ENCODE assay signal across 1 cellular context in genomic region chr11:1882265-1883238, GRCh38.
A peak's percentile ranks its signal among the peaks of the same experiment; 100 is the strongest.
TF ChIP-seq lines count a peak whose summit lies in the region.

No MANE protein-coding gene starts in this region.

TF ChIP-seq in K562, 482 proteins besides CTCF, POLR2A, EP300 and RAD21 (continued from another document and continues in another):
- TF ChIP-seq, protein P1, sequence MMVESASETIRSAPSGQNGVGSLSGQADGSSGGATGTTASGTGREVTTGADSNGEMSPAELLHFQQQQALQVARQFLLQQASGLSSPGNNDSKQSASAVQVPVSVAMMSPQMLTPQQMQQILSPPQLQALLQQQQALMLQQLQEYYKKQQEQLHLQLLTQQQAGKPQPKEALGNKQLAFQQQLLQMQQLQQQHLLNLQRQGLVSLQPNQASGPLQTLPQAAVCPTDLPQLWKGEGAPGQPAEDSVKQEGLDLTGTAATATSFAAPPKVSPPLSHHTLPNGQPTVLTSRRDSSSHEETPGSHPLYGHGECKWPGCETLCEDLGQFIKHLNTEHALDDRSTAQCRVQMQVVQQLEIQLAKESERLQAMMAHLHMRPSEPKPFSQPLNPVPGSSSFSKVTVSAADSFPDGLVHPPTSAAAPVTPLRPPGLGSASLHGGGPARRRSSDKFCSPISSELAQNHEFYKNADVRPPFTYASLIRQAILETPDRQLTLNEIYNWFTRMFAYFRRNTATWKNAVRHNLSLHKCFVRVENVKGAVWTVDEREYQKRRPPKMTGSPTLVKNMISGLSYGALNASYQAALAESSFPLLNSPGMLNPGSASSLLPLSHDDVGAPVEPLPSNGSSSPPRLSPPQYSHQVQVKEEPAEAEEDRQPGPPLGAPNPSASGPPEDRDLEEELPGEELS (CRISPR knock-in tag; IDR thresholded peaks at IDR 0.05; ENCODE audit: borderline replicate concordance) = no peak
- TF ChIP-seq, protein P2, sequence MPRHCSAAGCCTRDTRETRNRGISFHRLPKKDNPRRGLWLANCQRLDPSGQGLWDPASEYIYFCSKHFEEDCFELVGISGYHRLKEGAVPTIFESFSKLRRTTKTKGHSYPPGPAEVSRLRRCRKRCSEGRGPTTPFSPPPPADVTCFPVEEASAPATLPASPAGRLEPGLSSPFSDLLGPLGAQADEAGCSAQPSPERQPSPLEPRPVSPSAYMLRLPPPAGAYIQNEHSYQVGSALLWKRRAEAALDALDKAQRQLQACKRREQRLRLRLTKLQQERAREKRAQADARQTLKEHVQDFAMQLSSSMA (CRISPR knock-in tag; IDR thresholded peaks at IDR 0.05) = no peak
- no peak for TF ChIP-seq NEUROD1 (IDR thresholded peaks at IDR 0.05; ENCODE audit: borderline replicate concordance, low read depth, low read length, partially characterized antibody)
- TF ChIP-seq ZNF518B (CRISPR knock-in tag; IDR thresholded peaks at IDR 0.05) = no peak
- TF ChIP-seq ZNF766 (CRISPR knock-in tag; conservative IDR thresholded peaks at IDR 0.05) = no peak
- no peak for TF ChIP-seq ZNF217 (CRISPR knock-in tag; IDR thresholded peaks at IDR 0.05)
- no peak for TF ChIP-seq SIN3A (IDR thresholded peaks at IDR 0.05; ENCODE audit: borderline replicate concordance in 2 of 2, control insufficient read depth in 1 of 2, low read depth in 2 of 2, low read length in 2 of 2)
- TF ChIP-seq CLOCK (CRISPR knock-in tag; IDR thresholded peaks at IDR 0.05; ENCODE audit: borderline replicate concordance) = no peak
- TF ChIP-seq, protein P3, sequence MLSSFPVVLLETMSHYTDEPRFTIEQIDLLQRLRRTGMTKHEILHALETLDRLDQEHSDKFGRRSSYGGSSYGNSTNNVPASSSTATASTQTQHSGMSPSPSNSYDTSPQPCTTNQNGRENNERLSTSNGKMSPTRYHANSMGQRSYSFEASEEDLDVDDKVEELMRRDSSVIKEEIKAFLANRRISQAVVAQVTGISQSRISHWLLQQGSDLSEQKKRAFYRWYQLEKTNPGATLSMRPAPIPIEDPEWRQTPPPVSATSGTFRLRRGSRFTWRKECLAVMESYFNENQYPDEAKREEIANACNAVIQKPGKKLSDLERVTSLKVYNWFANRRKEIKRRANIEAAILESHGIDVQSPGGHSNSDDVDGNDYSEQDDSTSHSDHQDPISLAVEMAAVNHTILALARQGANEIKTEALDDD (IDR thresholded peaks at IDR 0.05) = no peak
- TF ChIP-seq PCBP1 (IDR thresholded peaks at IDR 0.05; ENCODE audit: low read depth, low read length, poor library complexity, severe bottlenecking) = no peak
- TF ChIP-seq SAFB (IDR thresholded peaks at IDR 0.05; ENCODE audit: borderline replicate concordance, low read depth, low read length) = no peak
- no peak for TF ChIP-seq CHD2 (IDR thresholded peaks at IDR 0.05; ENCODE audit: low read depth, low read length)
- TF ChIP-seq, protein P4, sequence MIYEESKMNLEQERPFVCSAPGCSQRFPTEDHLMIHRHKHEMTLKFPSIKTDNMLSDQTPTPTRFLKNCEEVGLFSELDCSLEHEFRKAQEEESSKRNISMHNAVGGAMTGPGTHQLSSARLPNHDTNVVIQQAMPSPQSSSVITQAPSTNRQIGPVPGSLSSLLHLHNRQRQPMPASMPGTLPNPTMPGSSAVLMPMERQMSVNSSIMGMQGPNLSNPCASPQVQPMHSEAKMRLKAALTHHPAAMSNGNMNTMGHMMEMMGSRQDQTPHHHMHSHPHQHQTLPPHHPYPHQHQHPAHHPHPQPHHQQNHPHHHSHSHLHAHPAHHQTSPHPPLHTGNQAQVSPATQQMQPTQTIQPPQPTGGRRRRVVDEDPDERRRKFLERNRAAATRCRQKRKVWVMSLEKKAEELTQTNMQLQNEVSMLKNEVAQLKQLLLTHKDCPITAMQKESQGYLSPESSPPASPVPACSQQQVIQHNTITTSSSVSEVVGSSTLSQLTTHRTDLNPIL (CRISPR knock-in tag; IDR thresholded peaks at IDR 0.05) = no peak
- no peak for TF ChIP-seq ZNF175 (CRISPR knock-in tag; IDR thresholded peaks at IDR 0.05; ENCODE audit: low read depth)
- TF ChIP-seq, protein P5, sequence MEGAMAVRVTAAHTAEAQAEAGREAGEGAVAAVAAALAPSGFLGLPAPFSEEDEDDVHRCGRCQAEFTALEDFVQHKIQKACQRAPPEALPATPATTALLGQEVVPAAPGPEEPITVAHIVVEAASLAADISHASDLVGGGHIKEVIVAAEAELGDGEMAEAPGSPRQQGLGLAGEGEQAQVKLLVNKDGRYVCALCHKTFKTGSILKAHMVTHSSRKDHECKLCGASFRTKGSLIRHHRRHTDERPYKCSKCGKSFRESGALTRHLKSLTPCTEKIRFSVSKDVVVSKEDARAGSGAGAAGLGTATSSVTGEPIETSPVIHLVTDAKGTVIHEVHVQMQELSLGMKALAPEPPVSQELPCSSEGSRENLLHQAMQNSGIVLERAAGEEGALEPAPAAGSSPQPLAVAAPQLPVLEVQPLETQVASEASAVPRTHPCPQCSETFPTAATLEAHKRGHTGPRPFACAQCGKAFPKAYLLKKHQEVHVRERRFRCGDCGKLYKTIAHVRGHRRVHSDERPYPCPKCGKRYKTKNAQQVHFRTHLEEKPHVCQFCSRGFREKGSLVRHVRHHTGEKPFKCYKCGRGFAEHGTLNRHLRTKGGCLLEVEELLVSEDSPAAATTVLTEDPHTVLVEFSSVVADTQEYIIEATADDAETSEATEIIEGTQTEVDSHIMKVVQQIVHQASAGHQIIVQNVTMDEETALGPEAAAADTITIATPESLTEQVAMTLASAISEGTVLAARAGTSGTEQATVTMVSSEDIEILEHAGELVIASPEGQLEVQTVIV (CRISPR knock-in tag; IDR thresholded peaks at IDR 0.05; ENCODE audit: borderline replicate concordance) = no peak
- no peak for TF ChIP-seq SIRT6 (IDR thresholded peaks at IDR 0.05; ENCODE audit: low read depth, low read length)
- TF ChIP-seq HNRNPL (IDR thresholded peaks at IDR 0.05; ENCODE audit: low read depth, low read length) = no peak
- TF ChIP-seq ASH1L (IDR thresholded peaks at IDR 0.05; ENCODE audit: borderline replicate concordance, low read depth, partially characterized antibody) = no peak
- TF ChIP-seq ZFPM2 (CRISPR knock-in tag; IDR thresholded peaks at IDR 0.05) = no peak
- no peak for TF ChIP-seq WHSC1 (IDR thresholded peaks at IDR 0.05; ENCODE audit: low read length)
- TF ChIP-seq KLF1 (tag; IDR thresholded peaks at IDR 0.05) = no peak
- no peak for TF ChIP-seq ZFP1 (CRISPR knock-in tag; IDR thresholded peaks at IDR 0.05)
- TF ChIP-seq, protein P6, sequence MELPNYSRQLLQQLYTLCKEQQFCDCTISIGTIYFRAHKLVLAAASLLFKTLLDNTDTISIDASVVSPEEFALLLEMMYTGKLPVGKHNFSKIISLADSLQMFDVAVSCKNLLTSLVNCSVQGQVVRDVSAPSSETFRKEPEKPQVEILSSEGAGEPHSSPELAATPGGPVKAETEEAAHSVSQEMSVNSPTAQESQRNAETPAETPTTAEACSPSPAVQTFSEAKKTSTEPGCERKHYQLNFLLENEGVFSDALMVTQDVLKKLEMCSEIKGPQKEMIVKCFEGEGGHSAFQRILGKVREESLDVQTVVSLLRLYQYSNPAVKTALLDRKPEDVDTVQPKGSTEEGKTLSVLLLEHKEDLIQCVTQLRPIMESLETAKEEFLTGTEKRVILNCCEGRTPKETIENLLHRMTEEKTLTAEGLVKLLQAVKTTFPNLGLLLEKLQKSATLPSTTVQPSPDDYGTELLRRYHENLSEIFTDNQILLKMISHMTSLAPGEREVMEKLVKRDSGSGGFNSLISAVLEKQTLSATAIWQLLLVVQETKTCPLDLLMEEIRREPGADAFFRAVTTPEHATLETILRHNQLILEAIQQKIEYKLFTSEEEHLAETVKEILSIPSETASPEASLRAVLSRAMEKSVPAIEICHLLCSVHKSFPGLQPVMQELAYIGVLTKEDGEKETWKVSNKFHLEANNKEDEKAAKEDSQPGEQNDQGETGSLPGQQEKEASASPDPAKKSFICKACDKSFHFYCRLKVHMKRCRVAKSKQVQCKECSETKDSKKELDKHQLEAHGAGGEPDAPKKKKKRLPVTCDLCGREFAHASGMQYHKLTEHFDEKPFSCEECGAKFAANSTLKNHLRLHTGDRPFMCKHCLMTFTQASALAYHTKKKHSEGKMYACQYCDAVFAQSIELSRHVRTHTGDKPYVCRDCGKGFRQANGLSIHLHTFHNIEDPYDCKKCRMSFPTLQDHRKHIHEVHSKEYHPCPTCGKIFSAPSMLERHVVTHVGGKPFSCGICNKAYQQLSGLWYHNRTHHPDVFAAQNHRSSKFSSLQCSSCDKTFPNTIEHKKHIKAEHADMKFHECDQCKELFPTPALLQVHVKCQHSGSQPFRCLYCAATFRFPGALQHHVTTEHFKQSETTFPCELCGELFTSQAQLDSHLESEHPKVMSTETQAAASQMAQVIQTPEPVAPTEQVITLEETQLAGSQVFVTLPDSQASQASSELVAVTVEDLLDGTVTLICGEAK (IDR thresholded peaks at IDR 0.05) = no peak
- TF ChIP-seq, protein P6 (CRISPR knock-in tag; IDR thresholded peaks at IDR 0.05) = no peak
- TF ChIP-seq RB1 (IDR thresholded peaks at IDR 0.05; ENCODE audit: low read depth) = peak; percentile 70; the same call in 1 of the 2 replicates
- TF ChIP-seq FOXO4 (CRISPR knock-in tag; IDR thresholded peaks at IDR 0.05) = no peak
- TF ChIP-seq KDM2B (CRISPR knock-in tag; IDR thresholded peaks at IDR 0.05) = no peak
- TF ChIP-seq PHF21A (IDR thresholded peaks at IDR 0.05; ENCODE audit: borderline replicate concordance, low read depth) = no peak
- TF ChIP-seq BHLHE40 (IDR thresholded peaks at IDR 0.05; ENCODE audit: low read length) = no peak
